Comparison of ENCODE assay signal across 1 cellular context in the genomic region with DNA sequence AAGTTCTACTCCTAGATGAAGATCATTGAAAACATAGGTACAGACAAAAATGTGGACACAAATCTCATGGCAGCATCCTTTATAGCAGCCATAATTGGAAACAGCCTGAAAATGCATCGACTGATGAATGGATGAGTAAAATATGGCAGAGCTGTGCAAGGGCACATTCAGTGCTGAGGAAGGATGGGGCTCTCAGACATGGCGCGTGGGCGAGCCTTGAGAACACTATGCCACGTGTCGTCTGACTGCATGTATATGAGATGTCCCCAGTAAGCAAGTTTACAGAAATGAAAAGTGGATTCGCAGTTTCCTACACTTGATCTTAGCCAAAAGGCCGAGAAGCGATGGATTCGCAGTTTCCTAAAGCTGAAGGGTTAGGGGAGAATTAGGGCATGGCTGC.
TF ChIP-seq lines count a peak whose summit lies in the region.

No MANE protein-coding gene starts in this region.

TF ChIP-seq in H1, 55 proteins besides CTCF, POLR2A, EP300 and RAD21 (continued from another document):
- TF ChIP-seq, protein P1, sequence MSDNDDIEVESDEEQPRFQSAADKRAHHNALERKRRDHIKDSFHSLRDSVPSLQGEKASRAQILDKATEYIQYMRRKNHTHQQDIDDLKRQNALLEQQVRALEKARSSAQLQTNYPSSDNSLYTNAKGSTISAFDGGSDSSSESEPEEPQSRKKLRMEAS (IDR thresholded peaks at IDR 0.05) = no peak
- TF ChIP-seq RNF2 (IDR thresholded peaks at IDR 0.05; ENCODE audit: borderline replicate concordance, low read depth, low read length, missing control alignments, poor library complexity, severe bottlenecking) (no peak), EGR1 (IDR thresholded peaks at IDR 0.05; ENCODE audit: borderline replicate concordance, low read depth, low read length) (no peak), TAF7 (optimal IDR thresholded peaks at IDR 0.05; ENCODE audit: borderline replicate concordance, low read depth, low read length) (no peak), CTBP2 (IDR thresholded peaks at IDR 0.05; ENCODE audit: borderline replicate concordance, insufficient read depth, insufficient read length, low read length) (no peak), CHD2 (IDR thresholded peaks at IDR 0.05; ENCODE audit: low read length) (no peak), RXRA (IDR thresholded peaks at IDR 0.05; ENCODE audit: insufficient read depth, low read depth, low read length) (no peak), POU5F1 (IDR thresholded peaks at IDR 0.05; ENCODE audit: low read depth, low read length) (no peak), SUZ12 (IDR thresholded peaks at IDR 0.05; ENCODE audit: low read length) (no peak), KDM1A (IDR thresholded peaks at IDR 0.05; ENCODE audit: borderline replicate concordance, low read length) (no peak), JUND (IDR thresholded peaks at IDR 0.05; ENCODE audit: low read length) (no peak)
